8 cellular contexts compared by ENCODE assay signal in the genomic region with DNA sequence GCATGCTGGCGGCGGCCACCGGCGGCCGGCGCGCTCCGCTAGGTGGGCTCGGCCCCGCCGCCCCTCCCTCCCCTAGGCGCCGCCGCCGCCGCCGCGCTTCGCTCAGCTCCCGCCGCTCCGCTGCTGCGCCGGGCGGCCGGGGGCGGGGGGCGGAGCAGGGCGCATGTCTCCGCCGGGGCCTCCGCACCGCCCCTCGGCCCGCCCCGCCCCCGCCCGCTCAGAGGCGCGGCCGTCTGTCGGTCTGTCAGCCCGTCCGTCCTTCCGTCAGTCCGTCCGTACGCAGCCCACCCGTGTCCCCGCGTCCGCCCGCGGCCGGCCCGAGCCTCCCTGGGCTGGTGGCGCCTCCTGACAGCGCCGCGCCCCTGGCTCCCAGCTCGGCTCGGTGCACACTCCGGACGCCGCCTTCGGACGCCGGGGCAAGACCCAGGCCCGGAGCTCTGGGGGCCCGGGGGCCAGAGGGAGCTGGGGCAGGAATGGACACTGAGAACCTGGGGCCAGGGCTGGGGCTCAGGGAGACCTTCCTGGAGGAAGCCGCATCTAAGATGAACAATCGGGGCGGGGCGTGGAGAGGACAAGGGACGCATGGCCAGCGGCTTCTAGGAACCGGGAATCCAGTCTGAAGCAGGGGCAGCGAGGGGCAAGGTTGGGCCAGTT. TPM values are rescaled to one million over a fixed set of nuclear protein-coding genes. Genes with fewer than 3 reads are reported as not detected.
A peak's percentile ranks its signal among the peaks of the same experiment; 100 is the strongest.
DNase-seq lines count a peak whose midpoint lies in the region; ATAC-seq and TF ChIP-seq lines count a peak whose summit lies in the region.

A gene (minus strand): TSS at position 138 of the 654 bp plus-strand sequence. CDS start 6,193 bp downstream, outside the sequence.

- intact Hi-C loops in Right ventricle myocardium superior (cut with DNase I), result no loop called here

- no peaks in the 10 kb centered on the region for H3K79me2 ChIP-seq in OCI-LY3 (ENCODE audit: low read length)

- no peak within 1 kb of the TSS for H2AFZ ChIP-seq in OCI-LY3 (ENCODE audit: low read depth, low read length)

- no peak within 1 kb of the TSS for H3K27ac ChIP-seq in OCI-LY3 (ENCODE audit: low read length)

- no peaks in the 10 kb centered on the region for H3K4me1 ChIP-seq in OCI-LY3 (ENCODE audit: low read length)

- ATAC-seq in Right ventricle myocardium superior (ENCODE audit: poor library complexity) (peak; percentile 68), HG02588 (IDR thresholded peaks at IDR 0.05; ENCODE audit: unreplicated experiment) (no peak)

- peak within 1 kb of the TSS; percentile 43 for H3K9ac ChIP-seq in OCI-LY3 (ENCODE audit: low read length)

- peak; percentile 1 for DNase-seq in NOMO-1 treated with dmso at 0.1 percent for 144 hours (lab: John Stamatoyannopoulos, UW; ENCODE audit: unreplicated experiment)
- no peak for DNase-seq in NOMO-1 treated with DMSO at 0.1 percent for 48 hours (lab: John Stamatoyannopoulos, UW; ENCODE audit: unreplicated experiment)
- DNase-seq in activated gamma-delta T cell (lab: John Stamatoyannopoulos, UW), result peak; percentile 28
- peak; percentile 74 for DNase-seq in Right ventricle myocardium superior
- DNase-seq in retina, result peak; percentile 86
- DNase-seq in GDM1 (lab: John Stamatoyannopoulos, UW), result no peak

- peak within 1 kb of the TSS; percentile 78 for H3K4me2 ChIP-seq in OCI-LY3 (ENCODE audit: low read length)

- peak within 1 kb of the TSS; percentile 80 for H3K4me3 ChIP-seq in OCI-LY3 (ENCODE audit: low read length)

- TF ChIP-seq CTCF in OCI-LY3 (IDR thresholded peaks at IDR 0.05; ENCODE audit: low read depth, low read length), result no peak

- H3K9me3 ChIP-seq in OCI-LY3 (ENCODE audit: insufficient read depth, low read length), result no peaks in the 10 kb centered on the region

- H3K27me3 ChIP-seq in OCI-LY3 (ENCODE audit: low read depth, low read length), result no peaks in the 10 kb centered on the region

- H4K20me1 ChIP-seq in OCI-LY3 (ENCODE audit: insufficient read depth, low read length), result no peaks in the 10 kb centered on the region; the same call in 1 of the 2 replicates

- H3K36me3 ChIP-seq in OCI-LY3 (replicated peaks; ENCODE audit: low read depth, low read length), result no peaks in the 10 kb centered on the region

RNA-seq across cellular contexts. Expression of the gene that starts here (rescaled TPM):
- total RNA-seq in Right ventricle myocardium superior, result 12.5 TPM

Comparison
In these comparisons a context has a peak if more than half of its experiments do, and no peak if none do; other contexts are left out.
1. DNase-seq: peak in NOMO-1 treated with dmso at 0.1 percent for 144 hours (single experiment), activated gamma-delta T cell (single experiment), Right ventricle myocardium superior (single experiment) and retina (single experiment); none in NOMO-1 treated with DMSO at 0.1 percent for 48 hours (single experiment) and GDM1 (single experiment).